Comparison of ENCODE assay signal across 1 cellular context in the genomic region with DNA sequence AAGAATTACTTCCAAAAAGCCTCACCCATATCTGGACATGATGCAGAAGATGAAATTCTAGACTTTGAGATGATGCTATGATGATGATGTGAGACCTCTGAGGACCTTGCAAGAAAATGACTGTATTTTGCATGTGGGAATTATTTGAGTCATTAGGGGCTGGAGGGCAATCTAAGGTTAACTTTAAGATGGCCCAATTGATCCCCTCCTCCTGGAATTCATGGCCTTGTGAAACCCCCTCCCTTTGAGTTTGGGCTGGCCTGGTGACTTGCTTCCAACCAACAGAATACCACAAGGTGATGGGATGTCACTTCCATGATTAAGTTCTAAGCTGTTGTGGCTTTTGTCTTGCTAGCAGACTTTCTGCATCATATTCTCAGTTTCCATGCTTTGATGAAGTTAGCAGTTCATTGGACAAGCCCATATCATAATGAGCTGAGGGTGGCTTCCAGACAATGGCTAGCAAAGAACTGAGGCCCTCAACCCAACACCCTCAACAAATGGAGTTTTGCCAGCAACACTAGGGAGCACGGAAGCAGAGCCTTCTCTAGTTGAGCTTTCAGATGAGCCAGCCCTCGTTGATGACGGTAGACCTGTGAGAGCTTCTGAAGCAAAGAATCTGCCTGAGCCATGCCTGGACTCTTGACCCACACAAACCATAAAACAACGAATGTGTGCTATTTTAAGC.
TF ChIP-seq lines count a peak whose summit lies in the region.

No MANE protein-coding gene starts in this region.

TF ChIP-seq in GM12878, 131 proteins besides CTCF, POLR2A, EP300 and RAD21:
- TF ChIP-seq RUNX3 (IDR thresholded peaks at IDR 0.05; ENCODE audit: low read length) (peak; percentile 42; the same call in 1 of the 2 replicates), NR2F1 (conservative IDR thresholded peaks at IDR 0.05) (peak; percentile 56; the same call in 1 of the 2 replicates), IRF4 (IDR thresholded peaks at IDR 0.05; ENCODE audit: low read depth, low read length) (no peak), CBX3 (IDR thresholded peaks at IDR 0.05; ENCODE audit: borderline replicate concordance, low read depth) (no peak), SUPT20H (IDR thresholded peaks at IDR 0.05; ENCODE audit: borderline replicate concordance, control insufficient read depth, low read depth, low read length) (no peak), KDM1A (IDR thresholded peaks at IDR 0.05; ENCODE audit: borderline replicate concordance) (no peak), CHD1 (IDR thresholded peaks at IDR 0.05; ENCODE audit: low read depth, low read length) (no peak), FOXM1 (IDR thresholded peaks at IDR 0.05; ENCODE audit: low read depth, low read length) (no peak), CREB1 (IDR thresholded peaks at IDR 0.05; ENCODE audit: low read depth) (peak; percentile 31; the same call in 1 of the 2 replicates), JUNB (IDR thresholded peaks at IDR 0.05) (peak; percentile 33; the same call in 1 of the 2 replicates), ASH2L (IDR thresholded peaks at IDR 0.05; ENCODE audit: borderline replicate concordance, low read depth) (no peak), BHLHE40 (IDR thresholded peaks at IDR 0.05; ENCODE audit: borderline replicate concordance in 1 of 2, low read depth in 2 of 2, low read length in 1 of 2) (no peak), SIN3A (IDR thresholded peaks at IDR 0.05; ENCODE audit: low read depth, low read length) (no peak), RB1 (IDR thresholded peaks at IDR 0.05; ENCODE audit: borderline replicate concordance) (no peak), PML (IDR thresholded peaks at IDR 0.05; ENCODE audit: low read length) (no peak), SMAD5 (IDR thresholded peaks at IDR 0.05; ENCODE audit: low read depth) (no peak), WRNIP1 (IDR thresholded peaks at IDR 0.05; ENCODE audit: borderline replicate concordance, low read depth, low read length) (no peak)
- TF ChIP-seq, protein P1, sequence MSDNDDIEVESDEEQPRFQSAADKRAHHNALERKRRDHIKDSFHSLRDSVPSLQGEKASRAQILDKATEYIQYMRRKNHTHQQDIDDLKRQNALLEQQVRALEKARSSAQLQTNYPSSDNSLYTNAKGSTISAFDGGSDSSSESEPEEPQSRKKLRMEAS (IDR thresholded peaks at IDR 0.05; ENCODE audit: low read depth, low read length), result no peak
- TF ChIP-seq, protein P2, sequence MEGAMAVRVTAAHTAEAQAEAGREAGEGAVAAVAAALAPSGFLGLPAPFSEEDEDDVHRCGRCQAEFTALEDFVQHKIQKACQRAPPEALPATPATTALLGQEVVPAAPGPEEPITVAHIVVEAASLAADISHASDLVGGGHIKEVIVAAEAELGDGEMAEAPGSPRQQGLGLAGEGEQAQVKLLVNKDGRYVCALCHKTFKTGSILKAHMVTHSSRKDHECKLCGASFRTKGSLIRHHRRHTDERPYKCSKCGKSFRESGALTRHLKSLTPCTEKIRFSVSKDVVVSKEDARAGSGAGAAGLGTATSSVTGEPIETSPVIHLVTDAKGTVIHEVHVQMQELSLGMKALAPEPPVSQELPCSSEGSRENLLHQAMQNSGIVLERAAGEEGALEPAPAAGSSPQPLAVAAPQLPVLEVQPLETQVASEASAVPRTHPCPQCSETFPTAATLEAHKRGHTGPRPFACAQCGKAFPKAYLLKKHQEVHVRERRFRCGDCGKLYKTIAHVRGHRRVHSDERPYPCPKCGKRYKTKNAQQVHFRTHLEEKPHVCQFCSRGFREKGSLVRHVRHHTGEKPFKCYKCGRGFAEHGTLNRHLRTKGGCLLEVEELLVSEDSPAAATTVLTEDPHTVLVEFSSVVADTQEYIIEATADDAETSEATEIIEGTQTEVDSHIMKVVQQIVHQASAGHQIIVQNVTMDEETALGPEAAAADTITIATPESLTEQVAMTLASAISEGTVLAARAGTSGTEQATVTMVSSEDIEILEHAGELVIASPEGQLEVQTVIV (IDR thresholded peaks at IDR 0.05; ENCODE audit: borderline replicate concordance, partially characterized antibody), result no peak
- TF ChIP-seq, protein P3, sequence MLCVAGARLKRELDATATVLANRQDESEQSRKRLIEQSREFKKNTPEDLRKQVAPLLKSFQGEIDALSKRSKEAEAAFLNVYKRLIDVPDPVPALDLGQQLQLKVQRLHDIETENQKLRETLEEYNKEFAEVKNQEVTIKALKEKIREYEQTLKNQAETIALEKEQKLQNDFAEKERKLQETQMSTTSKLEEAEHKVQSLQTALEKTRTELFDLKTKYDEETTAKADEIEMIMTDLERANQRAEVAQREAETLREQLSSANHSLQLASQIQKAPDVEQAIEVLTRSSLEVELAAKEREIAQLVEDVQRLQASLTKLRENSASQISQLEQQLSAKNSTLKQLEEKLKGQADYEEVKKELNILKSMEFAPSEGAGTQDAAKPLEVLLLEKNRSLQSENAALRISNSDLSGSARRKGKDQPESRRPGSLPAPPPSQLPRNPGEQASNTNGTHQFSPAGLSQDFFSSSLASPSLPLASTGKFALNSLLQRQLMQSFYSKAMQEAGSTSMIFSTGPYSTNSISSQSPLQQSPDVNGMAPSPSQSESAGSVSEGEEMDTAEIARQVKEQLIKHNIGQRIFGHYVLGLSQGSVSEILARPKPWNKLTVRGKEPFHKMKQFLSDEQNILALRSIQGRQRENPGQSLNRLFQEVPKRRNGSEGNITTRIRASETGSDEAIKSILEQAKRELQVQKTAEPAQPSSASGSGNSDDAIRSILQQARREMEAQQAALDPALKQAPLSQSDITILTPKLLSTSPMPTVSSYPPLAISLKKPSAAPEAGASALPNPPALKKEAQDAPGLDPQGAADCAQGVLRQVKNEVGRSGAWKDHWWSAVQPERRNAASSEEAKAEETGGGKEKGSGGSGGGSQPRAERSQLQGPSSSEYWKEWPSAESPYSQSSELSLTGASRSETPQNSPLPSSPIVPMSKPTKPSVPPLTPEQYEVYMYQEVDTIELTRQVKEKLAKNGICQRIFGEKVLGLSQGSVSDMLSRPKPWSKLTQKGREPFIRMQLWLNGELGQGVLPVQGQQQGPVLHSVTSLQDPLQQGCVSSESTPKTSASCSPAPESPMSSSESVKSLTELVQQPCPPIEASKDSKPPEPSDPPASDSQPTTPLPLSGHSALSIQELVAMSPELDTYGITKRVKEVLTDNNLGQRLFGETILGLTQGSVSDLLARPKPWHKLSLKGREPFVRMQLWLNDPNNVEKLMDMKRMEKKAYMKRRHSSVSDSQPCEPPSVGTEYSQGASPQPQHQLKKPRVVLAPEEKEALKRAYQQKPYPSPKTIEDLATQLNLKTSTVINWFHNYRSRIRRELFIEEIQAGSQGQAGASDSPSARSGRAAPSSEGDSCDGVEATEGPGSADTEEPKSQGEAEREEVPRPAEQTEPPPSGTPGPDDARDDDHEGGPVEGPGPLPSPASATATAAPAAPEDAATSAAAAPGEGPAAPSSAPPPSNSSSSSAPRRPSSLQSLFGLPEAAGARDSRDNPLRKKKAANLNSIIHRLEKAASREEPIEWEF (IDR thresholded peaks at IDR 0.05; ENCODE audit: insufficient replicate concordance, low read depth, low read length), result no peak
- TF ChIP-seq, protein P4, sequence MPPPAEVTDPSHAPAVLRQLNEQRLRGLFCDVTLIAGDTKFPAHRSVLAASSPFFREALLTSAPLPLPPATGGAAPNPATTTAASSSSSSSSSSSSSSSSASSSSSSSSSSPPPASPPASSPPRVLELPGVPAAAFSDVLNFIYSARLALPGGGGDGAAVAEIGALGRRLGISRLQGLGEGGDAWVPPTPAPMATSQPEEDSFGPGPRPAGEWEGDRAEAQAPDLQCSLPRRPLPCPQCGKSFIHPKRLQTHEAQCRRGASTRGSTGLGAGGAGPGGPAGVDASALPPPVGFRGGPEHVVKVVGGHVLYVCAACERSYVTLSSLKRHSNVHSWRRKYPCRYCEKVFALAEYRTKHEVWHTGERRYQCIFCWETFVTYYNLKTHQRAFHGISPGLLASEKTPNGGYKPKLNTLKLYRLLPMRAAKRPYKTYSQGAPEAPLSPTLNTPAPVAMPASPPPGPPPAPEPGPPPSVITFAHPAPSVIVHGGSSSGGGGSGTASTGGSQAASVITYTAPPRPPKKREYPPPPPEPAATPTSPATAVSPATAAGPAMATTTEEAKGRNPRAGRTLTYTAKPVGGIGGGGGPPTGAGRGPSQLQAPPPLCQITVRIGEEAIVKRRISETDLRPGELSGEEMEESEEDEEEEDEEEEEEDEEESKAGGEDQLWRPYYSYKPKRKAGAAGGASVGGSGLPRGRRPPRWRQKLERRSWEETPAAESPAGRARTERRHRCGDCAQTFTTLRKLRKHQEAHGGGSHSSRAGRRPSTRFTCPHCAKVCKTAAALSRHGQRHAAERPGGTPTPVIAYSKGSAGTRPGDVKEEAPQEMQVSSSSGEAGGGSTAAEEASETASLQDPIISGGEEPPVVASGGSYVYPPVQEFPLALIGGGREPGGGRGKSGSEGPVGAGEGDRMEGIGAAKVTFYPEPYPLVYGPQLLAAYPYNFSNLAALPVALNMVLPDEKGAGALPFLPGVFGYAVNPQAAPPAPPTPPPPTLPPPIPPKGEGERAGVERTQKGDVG (CRISPR knock-in tag; IDR thresholded peaks at IDR 0.05), result no peak
